22 cellular contexts compared by ENCODE assay signal in the genomic region with DNA sequence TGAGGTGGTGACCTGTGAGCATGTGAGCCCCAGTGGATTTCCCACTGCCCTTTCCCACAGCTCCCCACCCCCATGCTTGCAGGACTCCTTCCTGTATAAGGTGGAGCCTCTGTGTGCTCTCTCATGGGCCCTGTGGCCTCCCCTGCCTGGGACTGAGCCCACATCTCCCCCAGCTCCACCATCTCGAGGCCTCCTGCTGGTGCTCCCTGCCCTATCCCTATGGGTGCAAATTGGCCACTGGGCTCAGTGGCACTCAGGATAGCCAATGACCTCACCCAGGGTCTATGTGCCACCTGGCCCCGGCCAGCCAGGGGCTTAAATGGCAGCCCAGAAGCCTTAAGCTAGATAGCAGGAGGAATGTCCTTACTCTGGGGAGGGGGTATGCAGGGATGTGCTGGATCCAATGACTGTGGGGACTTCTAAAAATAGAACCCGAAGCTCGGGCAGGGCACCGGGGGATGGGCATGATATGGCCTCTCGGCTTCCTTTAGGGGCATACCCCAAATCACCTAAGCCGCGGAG. TPM values are rescaled to one million over a fixed set of nuclear protein-coding genes. Genes with fewer than 3 reads are reported as not detected.
DNase-seq lines count a peak whose midpoint lies in the region; ATAC-seq and TF ChIP-seq lines count a peak whose summit lies in the region.
"Had no signal": no experiment of that assay in that cellular context is flagged by ENCODE, and none has a peak within 500 bp of the region (broad histone marks: within the 10 kb centered on the region; RNA-seq: fewer than 3 reads in every experiment).

No MANE protein-coding gene starts in this region.

- DNase-seq in DMS 273 (lab: John Stamatoyannopoulos, UW; ENCODE audit: unreplicated experiment) (peak; percentile 7), DMS 273 treated with DMSO at 0.1 percent for 48 hours (lab: John Stamatoyannopoulos, UW) (no peak), left ventricle myocardium superior (peak; percentile 54), prostate gland (ENCODE audit: low spot score) (no peak), vagina (ENCODE audit: extremely low spot score in 2 of 2) (no peak), midbrain (lab: John Stamatoyannopoulos, UW) (no peak), NCI-H82 (lab: John Stamatoyannopoulos, UW) (no peak)
- DNase-seq: activated T-cell treated with anti-CD3 and anti-CD28 coated beads, Interleukin-2, amount 50 U/mL, for 4 hours; brain microvascular endothelial cell; naive thymus-derived CD4-positive, alpha-beta T cell; NCI-H1105; NCI-H2081 treated with DMSO at 0.1 percent for 48 hours; T1000; thyroid gland had no signal

- no peaks in the 10 kb centered on the region for H3K36me3 ChIP-seq in prostate gland
- no peaks in the 10 kb centered on the region for H3K36me3 ChIP-seq in vagina
- H3K36me3 ChIP-seq: brain microvascular endothelial cell, thyroid gland had no signal

- WGBS in prostate gland, result 67% methylated on average over 8 of the region's 8 CpGs

- H3K4me1 ChIP-seq in prostate gland (replicated peaks) (no peaks in the 10 kb centered on the region), vagina (peaks cover 11% of the 10 kb centered on the region)

- TF ChIP-seq POLR2A in prostate gland (IDR thresholded peaks at IDR 0.05) (no peak), vagina (IDR thresholded peaks at IDR 0.05) (no peak)

- H3K4me3 ChIP-seq in prostate gland, result no peak overlapping the region
- peak overlapping the region in 1 of 2 donors; percentile 44 for H3K4me3 ChIP-seq in vagina
- H3K4me3 ChIP-seq: thyroid gland had no signal

- H3K27ac ChIP-seq in prostate gland, result peak overlapping the region; percentile 65 to 66
- H3K27ac ChIP-seq in vagina, result peak overlapping the region; percentile 11
- H3K27ac ChIP-seq: 22Rv1, brain microvascular endothelial cell, thyroid gland had no signal

- no peaks in the 10 kb centered on the region for H3K27me3 ChIP-seq in prostate gland (replicated peaks; ENCODE audit: insufficient read depth)
- no peaks in the 10 kb centered on the region for H3K27me3 ChIP-seq in vagina
- H3K27me3 ChIP-seq: brain microvascular endothelial cell, thyroid gland had no signal

- TF ChIP-seq CTCF in prostate gland (IDR thresholded peaks at IDR 0.05) (no peak), vagina (IDR thresholded peaks at IDR 0.05) (no peak)

- intact Hi-C loops in left ventricle myocardium superior (cut with micrococcal nuclease), result no loop called here
- intact Hi-C loops in prostate gland (cut with DNase I), result no loop called here
- intact Hi-C loops in vagina (cut with DNase I), result no loop called here

- ATAC-seq in left ventricle myocardium superior (peak; percentile 0), HG03196 (IDR thresholded peaks at IDR 0.05; ENCODE audit: unreplicated experiment) (no peak)
- ATAC-seq: activated T-cell treated with anti-CD3 and anti-CD28 coated beads, Interleukin-2, amount 50 U/mL, for 4 hours had no signal

- H3K9me3 ChIP-seq in prostate gland (no peaks in the 10 kb centered on the region), vagina (no peaks in the 10 kb centered on the region)
- H3K9me3 ChIP-seq: thyroid gland had no signal

RNA-seq across cellular contexts. Expression of a gene that starts 2.0 kb away (rescaled TPM):
- 1,459 TPM for total RNA-seq in left ventricle myocardium superior
- total RNA-seq in prostate gland, result 10 to 100 TPM; 10.8 to 13.0 TPM
- total RNA-seq in vagina, result 4.7 TPM
- total RNA-seq: dermis microvascular lymphatic vessel endothelial cell, epithelial cell of proximal tubule, RPMI7951 had no signal

RNA-seq across cellular contexts. Expression of a gene that starts 16.0 kb away (rescaled TPM):
- total RNA-seq in left ventricle myocardium superior, result 0.25 TPM
- total RNA-seq in prostate gland, result not detected
- not detected for total RNA-seq in vagina
- total RNA-seq: activated T-cell treated with anti-CD3 and anti-CD28 coated beads, Interleukin-2, amount 50 U/mL, for 4 hours; B cell; dermis microvascular lymphatic vessel endothelial cell; epithelial cell of proximal tubule; naive thymus-derived CD4-positive, alpha-beta T cell; NCI-H460; progenitor cell of endocrine pancreas; RPMI7951 had no signal

Comparison
In these comparisons a context has a peak if more than half of its experiments do, and no peak if none do; other contexts are left out.
1. DNase-seq: peak in DMS 273 (single experiment) and left ventricle myocardium superior (single experiment); none in DMS 273 treated with DMSO at 0.1 percent for 48 hours (single experiment), prostate gland (single experiment), vagina (0 of 2), midbrain (single experiment) and NCI-H82 (single experiment).
2. RNA of a gene that starts 2.0 kb away (total RNA-seq): 1,459 TPM in left ventricle myocardium superior (single experiment); 10.8 to 13.0 TPM in prostate gland and 4.7 TPM in vagina (single experiment); every median in the first group is over 100 times any median in the second.